Comparison of ENCODE assay signal across 31 cellular contexts in genomic region chr15:66214236-66214635, GRCh38. TPM values are rescaled to one million over a fixed set of nuclear protein-coding genes. Genes with fewer than 3 reads are reported as not detected.
"Had no signal": no experiment of that assay in that cellular context is flagged by ENCODE, and none has a peak within 500 bp of the region (broad histone marks: within the 10 kb centered on the region; RNA-seq: fewer than 3 reads in every experiment).

No MANE protein-coding gene starts in this region.

- H3K27ac ChIP-seq: brain microvascular endothelial cell, coronary artery, gastroesophageal sphincter, neural progenitor cell, parathyroid adenoma, right lobe of liver, testis, transverse colon had no signal

- H3K4me2 ChIP-seq: neural progenitor cell had no signal

- H3K9ac ChIP-seq: neural progenitor cell, parathyroid adenoma had no signal

- H3K9me3 ChIP-seq: gastroesophageal sphincter, right lobe of liver, testis, transverse colon had no signal

- H3K36me3 ChIP-seq: brain microvascular endothelial cell, gastroesophageal sphincter, neural progenitor cell, right lobe of liver, transverse colon had no signal

- H3K36me3 Mint-ChIP-seq: immature natural killer cell, memory B cell, natural killer cell, neural progenitor cell, WTC11 had no signal

- H3K4me1 Mint-ChIP-seq: activated T-helper 17 cell treated with anti-CD3 and anti-CD28 coated beads, Interleukin-2, amount 50 U/mL, for 72 hours; immature natural killer cell; memory B cell; natural killer cell had no signal

- H3K4me3 Mint-ChIP-seq: activated CD8-positive, alpha-beta T cell treated with anti-CD3 and anti-CD28 coated beads for 36 hours; activated T-cell treated with anti-CD3 and anti-CD28 coated beads, Interleukin-2, amount 50 U/mL, for 4 hours; activated T-helper 17 cell treated with anti-CD3 and anti-CD28 coated beads, Interleukin-2, amount 50 U/mL, for 72 hours; effector memory CD8-positive, alpha-beta T cell; immature natural killer cell; memory B cell; natural killer cell; neural progenitor cell; T-helper 2 cell treated with Interferon-gamma antibody and Interleukin-4, amounts not matched to agents 5 μg/mL and 100 μg/mL, for 36 hours; WTC11 had no signal

- DNase-seq: activated CD4-positive, alpha-beta T cell treated with anti-CD3 and anti-CD28 coated beads for 1 hour; activated CD4-positive, alpha-beta T cell treated with anti-CD3 and anti-CD28 coated beads, Interleukin-2, amount 50 U/mL, for 1 hour; activated gamma-delta T cell treated with Interleukin-2 at 50 U/mL for 16 hours; activated naive CD4-positive, alpha-beta T cell treated with anti-CD3 and anti-CD28 coated beads, Interleukin-2, amount 50 U/mL, for 16 hours; activated T-cell treated with anti-CD3 and anti-CD28 coated beads, Interleukin-2, amount 50 U/mL, for 4 hours; amniotic stem cell; brain microvascular endothelial cell; effector memory CD8-positive, alpha-beta T cell; hypothalamus; immature natural killer cell; natural killer cell; occipital lobe; right lobe of liver; stimulated activated CD4-positive, alpha-beta T cell treated with anti-CD3 and anti-CD28 coated beads, Interleukin-12 subunit alpha, Interleukin-12 subunit beta, amount 100 ng/mL, for 4 hours; stimulated activated CD4-positive, alpha-beta T cell treated with anti-CD3 and anti-CD28 coated beads, Interleukin-4, amount 100 ng/mL, for 1 hour; stimulated activated naive CD8-positive, alpha-beta T cell treated with anti-CD3 and anti-CD28 coated beads, Interleukin-15, Interleukin-2, amounts not matched to agents 100 U/mL and 50 U/mL, for 24 hours; T-helper 1 cell; testis; transverse colon had no signal

- H3K27ac Mint-ChIP-seq: activated CD8-positive, alpha-beta T cell treated with anti-CD3 and anti-CD28 coated beads for 36 hours; activated T-helper 17 cell treated with anti-CD3 and anti-CD28 coated beads, Interleukin-2, amount 50 U/mL, for 72 hours; effector memory CD8-positive, alpha-beta T cell; immature natural killer cell; memory B cell; natural killer cell; T-helper 2 cell treated with Interferon-gamma antibody and Interleukin-4, amounts not matched to agents 5 μg/mL and 100 μg/mL, for 36 hours; WTC11 had no signal

- H3K4me1 ChIP-seq: gastroesophageal sphincter, parathyroid adenoma, right lobe of liver, testis, transverse colon had no signal

- H3K9me3 Mint-ChIP-seq: activated CD8-positive, alpha-beta T cell treated with anti-CD3 and anti-CD28 coated beads for 36 hours; activated T-cell treated with anti-CD3 and anti-CD28 coated beads, Interleukin-2, amount 50 U/mL, for 4 hours; activated T-helper 17 cell treated with anti-CD3 and anti-CD28 coated beads, Interleukin-2, amount 50 U/mL, for 72 hours; effector memory CD8-positive, alpha-beta T cell; memory B cell; natural killer cell; T-helper 2 cell treated with Interferon-gamma antibody and Interleukin-4, amounts not matched to agents 5 μg/mL and 100 μg/mL, for 36 hours; WTC11 had no signal

- H2AFZ ChIP-seq: neural progenitor cell, parathyroid adenoma had no signal

- H3K27me3 Mint-ChIP-seq: activated CD8-positive, alpha-beta T cell treated with anti-CD3 and anti-CD28 coated beads for 36 hours; activated T-helper 17 cell treated with anti-CD3 and anti-CD28 coated beads, Interleukin-2, amount 50 U/mL, for 72 hours had no signal

- H3K27me3 ChIP-seq: neural progenitor cell, right lobe of liver, testis, transverse colon had no signal

- H3K79me2 ChIP-seq: parathyroid adenoma had no signal

- H3K4me3 ChIP-seq: coronary artery, gastroesophageal sphincter, neural progenitor cell, right lobe of liver, testis, transverse colon had no signal

RNA-seq across cellular contexts. Expression of gene MEGF11, which starts 39.3 kb away (rescaled TPM):
- total RNA-seq: activated CD8-positive, alpha-beta T cell treated with anti-CD3 and anti-CD28 coated beads for 36 hours; activated T-cell treated with anti-CD3 and anti-CD28 coated beads, Interleukin-2, amount 50 U/mL, for 4 hours; activated T-helper 17 cell treated with anti-CD3 and anti-CD28 coated beads, Interleukin-2, amount 50 U/mL, for 72 hours; cardiac septum; natural killer cell; right lobe of liver had no signal
- polyA plus RNA-seq: esophagus, fibroblast of lung, immature natural killer cell had no signal
